8 cellular contexts compared by ENCODE assay signal in genomic region chr14:60250318-60251035, GRCh38. TPM values are rescaled to one million over a fixed set of nuclear protein-coding genes. Genes with fewer than 3 reads are reported as not detected.
DNase-seq lines count a peak whose midpoint lies in the region; ATAC-seq and TF ChIP-seq lines count a peak whose summit lies in the region.

No MANE protein-coding gene starts in this region.

- CTCF ChIA-PET in GM10248 (lab: Yijun Ruan, JAX): interaction anchor here (0.8 to 2.5 kb wide), 3 partner anchors 9 to 81 kb away, joined by 3 to 8 read pairs (median 4); no protein-coding TSS in a partner anchor

- H3K36me3 ChIP-seq in ascending aorta (no peaks in the 10 kb centered on the region), testis (ENCODE audit: low read depth, missing control alignments) (no peaks in the 10 kb centered on the region)

- no peak for TF ChIP-seq RAD21 in Ishikawa (IDR thresholded peaks at IDR 0.05; ENCODE audit: low read depth)

- DNase-seq in Daoy (ENCODE audit: low read depth) (peak; percentile 53), ascending aorta (ENCODE audit: low spot score in 2 of 2) (no peak), kidney tubule cell (ENCODE audit: low spot score) (peak; percentile 74), testis (peak; percentile 30), GM10248 (ENCODE audit: extremely low spot score) (no peak), epidermal melanocyte (ENCODE audit: insufficient read length, low spot score) (no peak)

- TF ChIP-seq EP300 in Ishikawa (IDR thresholded peaks at IDR 0.05; ENCODE audit: borderline replicate concordance): no peak

- H3K4me1 ChIP-seq in ascending aorta (peaks cover 0 to 34% of the 10 kb centered on the region in 2 donors), testis (peaks cover 6% of the 10 kb centered on the region)

- TF ChIP-seq CTCF in ascending aorta (IDR thresholded peaks at IDR 0.05) (no peak), testis (IDR thresholded peaks at IDR 0.05) (no peak), GM10248 (IDR thresholded peaks at IDR 0.05; ENCODE audit: control extremely low read depth, extremely low read depth, low read depth, missing control alignments) (no peak)

- H3K27ac ChIP-seq in ascending aorta (peak overlapping the region in 1 of 2 donors; percentile 97), testis (peak overlapping the region; percentile 94 to 100)

- H3K4me3 ChIP-seq in ascending aorta: peak overlapping the region; percentile 92 to 98
- peak overlapping the region; percentile 81 to 96 for H3K4me3 ChIP-seq in testis

- POLR2A ChIA-PET in GM10248 (lab: Yijun Ruan, JAX): no interaction called here

- intact Hi-C loops in ascending aorta (cut with DNase I) (no loop called here), testis (cut with DNase I; ENCODE audit: low total_unique reads) (no loop called here)

- H3K9me3 ChIP-seq in ascending aorta (no peaks in the 10 kb centered on the region), testis (no peaks in the 10 kb centered on the region)

- no peak for TF ChIP-seq POLR2A in testis (IDR thresholded peaks at IDR 0.05)

- 14 to 16% methylated on average over 6 of the region's 6 CpGs for WGBS in testis, 2 donors

- no peaks in the 10 kb centered on the region for H3K27me3 ChIP-seq in ascending aorta
- H3K27me3 ChIP-seq in testis: no peaks in the 10 kb centered on the region

- ATAC-seq in HG03378 (IDR thresholded peaks at IDR 0.05; ENCODE audit: unreplicated experiment): no peak

TF ChIP-seq in Ishikawa, 13 proteins besides CTCF, POLR2A, EP300 and RAD21:
- TF ChIP-seq, protein P1, sequence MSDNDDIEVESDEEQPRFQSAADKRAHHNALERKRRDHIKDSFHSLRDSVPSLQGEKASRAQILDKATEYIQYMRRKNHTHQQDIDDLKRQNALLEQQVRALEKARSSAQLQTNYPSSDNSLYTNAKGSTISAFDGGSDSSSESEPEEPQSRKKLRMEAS (IDR thresholded peaks at IDR 0.05): peak; percentile 31; the same call in 1 of the 2 replicates
- TF ChIP-seq FOXM1 (IDR thresholded peaks at IDR 0.05; ENCODE audit: borderline replicate concordance, low read depth): no peak
- TF ChIP-seq TCF12 (IDR thresholded peaks at IDR 0.05; ENCODE audit: low read depth): no peak
- TF ChIP-seq REST (IDR thresholded peaks at IDR 0.05; ENCODE audit: low read depth): no peak

RNA-seq across cellular contexts. Expression of gene PPM1A, which starts 1.5 kb away (rescaled TPM):
- 21.3 and 33.0 TPM in 2 replicates for total RNA-seq in Daoy (2014; rRNA removed; shearing (Covaris generic))
- total RNA-seq in ascending aorta (25.0 TPM), testis (10 to 100 TPM; 73.0 to 91.1 TPM)
- polyA plus RNA-seq in testis (ENCODE audit: insufficient read depth, low read depth, low replicate concordance): 146 TPM

Comparison
In these comparisons a context has a peak if more than half of its experiments do, and no peak if none do; other contexts are left out.
1. DNase-seq: peak in Daoy (single experiment), kidney tubule cell (single experiment) and testis (single experiment); none in ascending aorta (0 of 2), GM10248 (single experiment) and epidermal melanocyte (single experiment).